Comparison of ENCODE assay signal across 12 cellular contexts in genomic region chr10:32693441-32693979, GRCh38.
"Had no signal": no experiment of that assay in that cellular context is flagged by ENCODE, and none has a peak within 500 bp of the region (broad histone marks: within the 10 kb centered on the region; RNA-seq: fewer than 3 reads in every experiment).

No MANE protein-coding gene starts in this region.

- H3K4me1 Mint-ChIP-seq: IgD-negative memory B cell had no signal

- H3K27ac ChIP-seq: GM23248, HL-60, KMS-11 had no signal

- H3K9me3 Mint-ChIP-seq: HFFc6 had no signal

- H3K27me3 Mint-ChIP-seq: IgD-negative memory B cell had no signal

- H3K27ac Mint-ChIP-seq: HFFc6, IgD-negative memory B cell had no signal

- ATAC-seq: HCT116, HepG2 had no signal

- DNase-seq: GM23248, GOT3, H7, HFFc6, Karpas-422, KBM-7 had no signal

- H3K4me3 Mint-ChIP-seq: HFFc6, IgD-negative memory B cell had no signal

- H3K36me3 ChIP-seq: HAP-1 had no signal

- H3K4me3 ChIP-seq: GM23248, HAP-1 had no signal

- H3K9me3 ChIP-seq: HAP-1 had no signal
